In the genomic region with DNA sequence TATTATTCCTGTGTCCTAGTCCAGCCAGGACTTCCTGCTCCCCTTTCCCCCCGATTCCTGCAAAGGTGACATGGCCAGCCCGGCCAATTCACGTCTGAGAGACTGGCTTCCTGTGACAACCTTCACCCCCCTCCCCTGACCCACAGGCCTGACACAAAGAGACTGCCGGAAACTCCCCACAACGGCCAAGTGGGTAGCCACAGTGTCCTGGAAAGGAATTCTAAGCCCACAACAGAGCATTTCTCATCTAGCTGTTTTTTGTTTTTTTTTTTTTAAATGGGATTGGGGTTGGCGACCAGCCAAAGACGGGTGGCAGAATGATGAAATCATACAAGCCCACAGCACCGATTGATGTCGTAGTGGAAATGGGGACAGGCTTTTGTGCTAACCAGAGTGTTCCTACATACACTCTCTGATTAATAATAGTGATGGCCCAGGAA, we compare ENCODE assay signal across 8 cellular contexts. TPM values are rescaled to one million over a fixed set of nuclear protein-coding genes. Genes with fewer than 3 reads are reported as not detected.
A peak's percentile ranks its signal among the peaks of the same experiment; 100 is the strongest.
DNase-seq lines count a peak whose midpoint lies in the region; ATAC-seq, FAIRE-seq and TF ChIP-seq lines count a peak whose summit lies in the region.

No MANE protein-coding gene starts in this region.

- H3K9me3 Mint-ChIP-seq in activated T-cell treated with anti-CD3 and anti-CD28 coated beads, Interleukin-2, amount 50 U/mL, for 4 hours, result peaks cover 3% of the 10 kb centered on the region

- ATAC-seq in activated T-cell treated with anti-CD3 and anti-CD28 coated beads, Interleukin-2, amount 50 U/mL, for 4 hours, result peak in 1 of 2 donors; percentile 25
- ATAC-seq in pancreas (peak in 3 of 4 donors; percentile 54 to 67 (median 61)), HG03097 (IDR thresholded peaks at IDR 0.05; ENCODE audit: low FRiP score, unreplicated experiment) (no peak), HG03432 (IDR thresholded peaks at IDR 0.05; ENCODE audit: unreplicated experiment) (no peak)

- no peak overlapping the region for H3K4me3 Mint-ChIP-seq in activated T-cell treated with anti-CD3 and anti-CD28 coated beads, Interleukin-2, amount 50 U/mL, for 4 hours

- WGBS in pancreas, 2 donors, result 28 to 39% methylated on average over 9 of the region's 9 CpGs

- no peaks in the 10 kb centered on the region for H3K9me3 ChIP-seq in pancreas

- H3K4me1 Mint-ChIP-seq in activated T-cell treated with anti-CD3 and anti-CD28 coated beads, Interleukin-2, amount 50 U/mL, for 4 hours (ENCODE audit: low read depth), result peaks cover 34% of the 10 kb centered on the region

- no peaks in the 10 kb centered on the region for H3K36me3 ChIP-seq in pancreas

- peak overlapping the region in 2 of 4 donors; percentile 68 to 70 for H3K27ac ChIP-seq in pancreas

- FAIRE-seq in HTR-8/SVneo (lab: Jason Lieb, UNC) (no peak), pancreas (lab: Jason Lieb, UNC) (no peak)

- peaks cover 7% of the 10 kb centered on the region for H3K36me3 Mint-ChIP-seq in activated T-cell treated with anti-CD3 and anti-CD28 coated beads, Interleukin-2, amount 50 U/mL, for 4 hours (ENCODE audit: insufficient read depth)

- no peak for TF ChIP-seq CTCF in foreskin fibroblast (IDR thresholded peaks at IDR 0.05; ENCODE audit: low read depth, low read length)
- TF ChIP-seq CTCF in pancreas (IDR thresholded peaks at IDR 0.05), result no peak

- intact Hi-C loops in pancreas (cut with DNase I), result no loop called here

- no peaks in the 10 kb centered on the region for H3K27me3 Mint-ChIP-seq in activated T-cell treated with anti-CD3 and anti-CD28 coated beads, Interleukin-2, amount 50 U/mL, for 4 hours (ENCODE audit: low read depth)

- H3K27me3 ChIP-seq in pancreas, result no peaks in the 10 kb centered on the region

- H3K4me3 ChIP-seq in foreskin fibroblast (ENCODE audit: low read depth in 1 of 2, low read length in 2 of 2) (no peak overlapping the region), pancreas (no peak overlapping the region)

- H3K4me1 ChIP-seq in pancreas, result no peaks in the 10 kb centered on the region

- DNase-seq in AG08396 (ENCODE audit: low spot score) (peak; percentile 62), HTR-8/SVneo (ENCODE audit: insufficient read length, low spot score) (peak; percentile 71), foreskin fibroblast (peak; percentile 70 to 82), pancreas (peak in 2 of 6 donors; percentile 8 to 23), NCI-H2227 treated with DMSO at 0.1 percent for 48 hours (lab: John Stamatoyannopoulos, UW) (no peak)
- DNase-seq in activated T-cell treated with anti-CD3 and anti-CD28 coated beads, Interleukin-2, amount 50 U/mL, for 4 hours, result peak; percentile 43

RNA-seq across cellular contexts. Expression of gene XAF1, which starts 2.8 kb away (rescaled TPM):
- 10 to 100 TPM in 1 of 3 donors, 1 to 10 TPM in 2; 3.9 to 10.1 (median 7.8) TPM for total RNA-seq in activated T-cell treated with anti-CD3 and anti-CD28 coated beads, Interleukin-2, amount 50 U/mL, for 4 hours
- 10 to 100 TPM in 2 of 6 donors, 1 to 10 TPM in 4; 1.5 to 13.1 (median 4.1) TPM for total RNA-seq in pancreas
- polyA plus RNA-seq in pancreas, result 10 to 100 TPM; 11.8 to 12.8 TPM

RNA-seq across cellular contexts. Expression of gene FBXO39, which starts 23.0 kb away (rescaled TPM):
- not detected for total RNA-seq in activated T-cell treated with anti-CD3 and anti-CD28 coated beads, Interleukin-2, amount 50 U/mL, for 4 hours
- under 1 TPM in 1 of 6 donors, not detected in 5; 0.28 TPM for total RNA-seq in pancreas
- under 1 TPM in 1 of 2 donors, not detected in 1; 0.21 TPM for polyA plus RNA-seq in pancreas

RNA-seq across cellular contexts. Expression of gene SLC13A5, which starts 39.9 kb away (rescaled TPM):
- total RNA-seq in activated T-cell treated with anti-CD3 and anti-CD28 coated beads, Interleukin-2, amount 50 U/mL, for 4 hours, result under 1 TPM in 1 of 3 donors, not detected in 2; 0.13 TPM
- under 1 TPM in 2 of 6 donors, not detected in 4; 0.34 to 0.47 TPM for total RNA-seq in pancreas
- under 1 TPM; 0.15 to 0.16 TPM for polyA plus RNA-seq in pancreas

Comparison
In these comparisons a context has a peak if more than half of its experiments do, and no peak if none do; other contexts are left out.
1. ATAC-seq: peak in pancreas (3 of 4); none in HG03097 (single experiment) and HG03432 (single experiment).